In genomic region chr17:67399676-67400075, GRCh38 we compare ENCODE assay signal across 20 cellular contexts. TPM values are rescaled to one million over a fixed set of nuclear protein-coding genes. Genes with fewer than 3 reads are reported as not detected.
DNase-seq lines count a peak whose midpoint lies in the region; ATAC-seq, FAIRE-seq and TF ChIP-seq lines count a peak whose summit lies in the region.
"Had no signal": no experiment of that assay in that cellular context is flagged by ENCODE, and none has a peak within 500 bp of the region (broad histone marks: within the 10 kb centered on the region; RNA-seq: fewer than 3 reads in every experiment).

No MANE protein-coding gene starts in this region.

- H3K27ac ChIP-seq in HL-60 (replicated peaks): peak overlapping the region; percentile 72
- H3K27ac ChIP-seq: body of pancreas, testis had no signal

- H3K27ac Mint-ChIP-seq in activated naive CD8-positive, alpha-beta T cell treated with anti-CD3 and anti-CD28 coated beads, Interleukin-2, amount 10 ng/mL, durations not matched to agents 7 days and 5 days: peak overlapping the region; percentile 87
- H3K27ac Mint-ChIP-seq in progenitor cell of endocrine pancreas: peak overlapping the region; percentile 7
- H3K27ac Mint-ChIP-seq: activated B cell treated with CpG ODN at 0.5 μM for 24 hours, GM23338 had no signal

- ATAC-seq in activated naive CD8-positive, alpha-beta T cell treated with anti-CD3 and anti-CD28 coated beads, Interleukin-2, amount 10 ng/mL, durations not matched to agents 7 days and 5 days (ENCODE audit: low read depth): no peak
- ATAC-seq: body of pancreas, GM23338, sciatic nerve had no signal

- FAIRE-seq in GM19239 (lab: Jason Lieb, UNC): no peak
- FAIRE-seq: keratinocyte had no signal

- DNase-seq in activated effector memory CD4-positive, alpha-beta T cell treated with anti-CD3 and anti-CD28 coated beads, Interleukin-2, amount 50 U/mL, for 16 hours: peak; percentile 13
- no peak for DNase-seq in activated effector memory CD4-positive, alpha-beta T cell treated with Interleukin-2 at 50 U/mL for 16 hours
- no peak for DNase-seq in HL-60 (ENCODE audit: low read depth in 1 of 2, low spot score in 1 of 2)
- DNase-seq in activated naive CD8-positive, alpha-beta T cell treated with anti-CD3 and anti-CD28 coated beads, Interleukin-2, amount 10 ng/mL, durations not matched to agents 7 days and 5 days: no peak
- no peak for DNase-seq in progenitor cell of endocrine pancreas (ENCODE audit: low spot score, unreplicated experiment)
- no peak for DNase-seq in GM19239 (ENCODE audit: insufficient read length, low spot score)
- no peak for DNase-seq in midbrain (lab: John Stamatoyannopoulos, UW)
- no peak for DNase-seq in cortex of kidney (lab: John Stamatoyannopoulos, UW)
- DNase-seq: activated B cell treated with CpG ODN at 0.5 μM for 24 hours, body of pancreas, heart right ventricle, Karpas-422, NCI-H1105, NCI-H748 treated with DMSO at 0.1 percent for 48 hours, nucleus accumbens, SW 1271, testis had no signal

- peak overlapping the region; percentile 71 for H3K4me3 Mint-ChIP-seq in activated naive CD8-positive, alpha-beta T cell treated with anti-CD3 and anti-CD28 coated beads, Interleukin-2, amount 10 ng/mL, durations not matched to agents 7 days and 5 days
- H3K4me3 Mint-ChIP-seq in progenitor cell of endocrine pancreas (ENCODE audit: low read depth): no peak overlapping the region
- H3K4me3 Mint-ChIP-seq: activated B cell treated with CpG ODN at 0.5 μM for 24 hours, GM23338 had no signal

- POLR2A ChIA-PET in activated naive CD8-positive, alpha-beta T cell treated with anti-CD3 and anti-CD28 coated beads, Interleukin-2, amount 10 ng/mL, durations not matched to agents 7 days and 5 days (lab: Charles Lee): interaction anchor here (1.5 kb wide), 1 partner anchor 9 kb away, joined by 5 read pairs; no protein-coding TSS in a partner anchor

- H3K4me1 Mint-ChIP-seq in activated naive CD8-positive, alpha-beta T cell treated with anti-CD3 and anti-CD28 coated beads, Interleukin-2, amount 10 ng/mL, durations not matched to agents 7 days and 5 days: peaks cover 57% of the 10 kb centered on the region
- peaks cover 2% of the 10 kb centered on the region for H3K4me1 Mint-ChIP-seq in progenitor cell of endocrine pancreas (ENCODE audit: low read depth)

- no peaks in the 10 kb centered on the region for H3K27me3 ChIP-seq in HL-60 (ENCODE audit: insufficient read depth, poor library complexity, severe bottlenecking)
- H3K27me3 ChIP-seq: body of pancreas, heart right ventricle, testis had no signal

- H3K36me3 Mint-ChIP-seq in activated naive CD8-positive, alpha-beta T cell treated with anti-CD3 and anti-CD28 coated beads, Interleukin-2, amount 10 ng/mL, durations not matched to agents 7 days and 5 days: peaks cover 17% of the 10 kb centered on the region
- peaks cover 21% of the 10 kb centered on the region for H3K36me3 Mint-ChIP-seq in progenitor cell of endocrine pancreas (ENCODE audit: insufficient read depth)

- H3K9me3 Mint-ChIP-seq in activated naive CD8-positive, alpha-beta T cell treated with anti-CD3 and anti-CD28 coated beads, Interleukin-2, amount 10 ng/mL, durations not matched to agents 7 days and 5 days: no peaks in the 10 kb centered on the region
- H3K9me3 Mint-ChIP-seq in progenitor cell of endocrine pancreas (ENCODE audit: low read depth): peaks cover 6% of the 10 kb centered on the region
- H3K9me3 Mint-ChIP-seq: activated B cell treated with CpG ODN at 0.5 μM for 24 hours, GM23338 had no signal

- TF ChIP-seq CTCF in HL-60 (IDR thresholded peaks at IDR 0.05; ENCODE audit: insufficient read depth, low read length) (no peak), progenitor cell of endocrine pancreas (IDR thresholded peaks at IDR 0.05; ENCODE audit: unreplicated experiment) (no peak)

- H3K27me3 Mint-ChIP-seq in activated naive CD8-positive, alpha-beta T cell treated with anti-CD3 and anti-CD28 coated beads, Interleukin-2, amount 10 ng/mL, durations not matched to agents 7 days and 5 days: no peaks in the 10 kb centered on the region
- H3K27me3 Mint-ChIP-seq in progenitor cell of endocrine pancreas: no peaks in the 10 kb centered on the region
- H3K27me3 Mint-ChIP-seq: activated B cell treated with CpG ODN at 0.5 μM for 24 hours had no signal

- no peak overlapping the region for H3K4me3 ChIP-seq in HL-60 (replicated peaks; ENCODE audit: insufficient read depth, low read length)
- H3K4me3 ChIP-seq: body of pancreas, GM23338, heart right ventricle, testis had no signal

RNA-seq across cellular contexts. Expression of gene PITPNC1, which starts 22.6 kb away (rescaled TPM):
- 100 to 1,000 TPM; 100 to 104 TPM for total RNA-seq in activated naive CD8-positive, alpha-beta T cell treated with anti-CD3 and anti-CD28 coated beads, Interleukin-2, amount 10 ng/mL, durations not matched to agents 7 days and 5 days
- 38.4 and 53.2 TPM in 2 replicates for total RNA-seq in progenitor cell of endocrine pancreas

RNA-seq across cellular contexts. Expression of gene PSMD12, which starts 33.3 kb away (rescaled TPM):
- 10 to 100 TPM; 39.8 to 40.5 TPM for total RNA-seq in activated naive CD8-positive, alpha-beta T cell treated with anti-CD3 and anti-CD28 coated beads, Interleukin-2, amount 10 ng/mL, durations not matched to agents 7 days and 5 days
- total RNA-seq in progenitor cell of endocrine pancreas: 47.8 and 48.6 TPM in 2 replicates
